Comparison of ENCODE assay signal across 8 cellular contexts in genomic region chr6:156686429-156686939, GRCh38.
A peak's percentile ranks its signal among the peaks of the same experiment; 100 is the strongest.
DNase-seq lines count a peak whose midpoint lies in the region; ATAC-seq and TF ChIP-seq lines count a peak whose summit lies in the region.

No MANE protein-coding gene starts in this region.

- H3K36me3 ChIP-seq in uterus: no peaks in the 10 kb centered on the region

- intact Hi-C loops in uterus (cut with DNase I; ENCODE audit: low total_unique reads): loop anchor here (5.0 kb wide), 1 partner anchor 91 kb away; the partner anchor contains the start of gene ARID1B

- peak; percentile 60 for DNase-seq in EH (ENCODE audit: low read depth)
- DNase-seq in NCI-H446 treated with DMSO at 0.1 percent for 48 hours (lab: John Stamatoyannopoulos, UW): peak; percentile 51
- peak; percentile 27 to 42 for DNase-seq in activated T-cell treated with anti-CD3 and anti-CD28 coated beads, Interleukin-2, amount 50 U/mL, for 72 hours
- DNase-seq in fibroblast of peridontal ligament (ENCODE audit: extremely low read depth): peak; percentile 73
- peak in 4 of 10 donors; percentile 4 to 64 (median 16) for DNase-seq in naive thymus-derived CD8-positive, alpha-beta T cell
- no peak for DNase-seq in uterus

- H3K4me1 ChIP-seq in uterus: no peaks in the 10 kb centered on the region

- H3K9me3 ChIP-seq in uterus: no peaks in the 10 kb centered on the region

- POLR2A ChIA-PET in naive thymus-derived CD8-positive, alpha-beta T cell (lab: Charles Lee): interaction anchor here (0.6 to 8.6 kb wide), 8 partner anchors 11 to 1372 kb away, joined by 4 to 109 read pairs (median 7); partner anchors contain the start of gene ARID1B

- peak overlapping the region; percentile 57 to 83 for H3K4me3 ChIP-seq in uterus

- H3K27ac ChIP-seq in uterus: peak overlapping the region; percentile 96 to 99

- no peaks in the 10 kb centered on the region for H3K27me3 Mint-ChIP-seq in activated T-cell treated with anti-CD3 and anti-CD28 coated beads, Interleukin-2, amount 50 U/mL, for 72 hours (ENCODE audit: low read depth)
- no peaks in the 10 kb centered on the region for H3K27me3 Mint-ChIP-seq in naive thymus-derived CD8-positive, alpha-beta T cell

- peak overlapping the region; percentile 87 for H3K27ac Mint-ChIP-seq in activated T-cell treated with anti-CD3 and anti-CD28 coated beads, Interleukin-2, amount 50 U/mL, for 72 hours
- peak overlapping the region; percentile 90 to 99 (median 96) for H3K27ac Mint-ChIP-seq in naive thymus-derived CD8-positive, alpha-beta T cell

- TF ChIP-seq CTCF in uterus (IDR thresholded peaks at IDR 0.05): peak in 3 of 4 experiments; percentile 4 to 53 (median 42)

- peak overlapping the region; percentile 82 to 91 for H3K4me3 Mint-ChIP-seq in activated T-cell treated with anti-CD3 and anti-CD28 coated beads, Interleukin-2, amount 50 U/mL, for 72 hours
- H3K4me3 Mint-ChIP-seq in naive thymus-derived CD8-positive, alpha-beta T cell: peak overlapping the region; percentile 76 to 97 (median 91)

- H3K27me3 ChIP-seq in uterus: no peaks in the 10 kb centered on the region

- H3K36me3 Mint-ChIP-seq in activated T-cell treated with anti-CD3 and anti-CD28 coated beads, Interleukin-2, amount 50 U/mL, for 72 hours (ENCODE audit: insufficient read depth in 2 of 2): no peaks in the 10 kb centered on the region
- no peaks in the 10 kb centered on the region for H3K36me3 Mint-ChIP-seq in naive thymus-derived CD8-positive, alpha-beta T cell

- peaks cover 41% of the 10 kb centered on the region for H3K4me1 Mint-ChIP-seq in activated T-cell treated with anti-CD3 and anti-CD28 coated beads, Interleukin-2, amount 50 U/mL, for 72 hours (ENCODE audit: low read depth)
- H3K4me1 Mint-ChIP-seq in naive thymus-derived CD8-positive, alpha-beta T cell: peaks cover 8 to 51% (median 17%) of the 10 kb centered on the region in 4 donors

- TF ChIP-seq POLR2A in uterus (IDR thresholded peaks at IDR 0.05): no peak

- H3K9me3 Mint-ChIP-seq in activated T-cell treated with anti-CD3 and anti-CD28 coated beads, Interleukin-2, amount 50 U/mL, for 72 hours: no peaks in the 10 kb centered on the region
- no peaks in the 10 kb centered on the region for H3K9me3 Mint-ChIP-seq in naive thymus-derived CD8-positive, alpha-beta T cell

- ATAC-seq in HG03045 (IDR thresholded peaks at IDR 0.05; ENCODE audit: unreplicated experiment): peak; percentile 16
- peak; percentile 20 to 38 for ATAC-seq in activated T-cell treated with anti-CD3 and anti-CD28 coated beads, Interleukin-2, amount 50 U/mL, for 72 hours (replicated peaks in 1 of 2)
- peak; percentile 56 to 57 for ATAC-seq in naive thymus-derived CD8-positive, alpha-beta T cell
- ATAC-seq in HG02623 (IDR thresholded peaks at IDR 0.05; ENCODE audit: unreplicated experiment): no peak

Comparison
In these comparisons a context has a peak if more than half of its experiments do, and no peak if none do; other contexts are left out.
1. DNase-seq: peak in EH (single experiment), NCI-H446 treated with DMSO at 0.1 percent for 48 hours (single experiment), activated T-cell treated with anti-CD3 and anti-CD28 coated beads, Interleukin-2, amount 50 U/mL, for 72 hours (2 of 2) and fibroblast of peridontal ligament (single experiment); none in uterus (0 of 2).